Comparison of ENCODE assay signal across 8 cellular contexts in genomic region chr2:224585205-224586088, GRCh38. TPM values are rescaled to one million over a fixed set of nuclear protein-coding genes. Genes with fewer than 3 reads are reported as not detected.
DNase-seq lines count a peak whose midpoint lies in the region; ATAC-seq and TF ChIP-seq lines count a peak whose summit lies in the region.

Gene CUL3 (minus strand): TSS chr2:224585363. CDS start chr2:224585009, 354 bp downstream.

- H3K4me3 ChIP-seq in DND-41 (ENCODE audit: low read depth in 1 of 2, low read length in 2 of 2) (peak within 1 kb of the TSS; percentile 86 to 92; a peak in 3 of 4 replicates), GM23248 (peak within 1 kb of the TSS; percentile 100)
- peak within 1 kb of the TSS; percentile 93 for H3K4me3 ChIP-seq in naive thymus-derived CD4-positive, alpha-beta T cell (ENCODE audit: low read length)

- peaks cover 44% of the 10 kb centered on the region for H3K4me1 Mint-ChIP-seq in activated T-helper 1 cell treated with anti-CD3 and anti-CD28 coated beads, Interleukin-12 subunit alpha, Interleukin-12 subunit beta, Interleukin-2, Interleukin-4 antibody, amounts not matched to agents 30 ng/mL and 10 ng/mL and 1 ng/mL, durations not matched to agents 14 hours and 24 hours and 36 hours (ENCODE audit: low read depth)
- H3K4me1 Mint-ChIP-seq in naive thymus-derived CD4-positive, alpha-beta T cell = peaks cover 9 to 50% (median 45%) of the 10 kb centered on the region in 7 donors
- H3K4me1 Mint-ChIP-seq in stimulated activated naive B cell treated with anti-CD40 and anti-IgM and Interleukin-4, amounts not matched to agents 10 μg/mL and 1 μg/mL and 100 μg/mL, for 72 hours = peaks cover 9 to 30% of the 10 kb centered on the region in 2 donors

- peak within 1 kb of the TSS; percentile 85 for H3K27ac ChIP-seq in DND-41 (ENCODE audit: low read length)
- H3K27ac ChIP-seq in GM23248 = peak within 1 kb of the TSS; percentile 76
- peak within 1 kb of the TSS; percentile 92 for H3K27ac ChIP-seq in naive thymus-derived CD4-positive, alpha-beta T cell (ENCODE audit: low read depth, low read length)

- ATAC-seq in DND-41 (ENCODE audit: insufficient read depth, low read depth) = peak; percentile 94
- ATAC-seq in naive thymus-derived CD4-positive, alpha-beta T cell = peak; percentile 96
- peak; percentile 78 to 82 for ATAC-seq in stimulated activated naive B cell treated with anti-CD40 and anti-IgM and Interleukin-4, amounts not matched to agents 10 μg/mL and 1 μg/mL and 100 μg/mL, for 72 hours (replicated peaks)

- peaks cover 18% of the 10 kb centered on the region for H3K36me3 Mint-ChIP-seq in activated T-helper 1 cell treated with anti-CD3 and anti-CD28 coated beads, Interleukin-12 subunit alpha, Interleukin-12 subunit beta, Interleukin-2, Interleukin-4 antibody, amounts not matched to agents 30 ng/mL and 10 ng/mL and 1 ng/mL, durations not matched to agents 14 hours and 24 hours and 36 hours (ENCODE audit: low read depth)
- peaks cover 0 to 12% (median 5%) of the 10 kb centered on the region in 5 donors for H3K36me3 Mint-ChIP-seq in naive thymus-derived CD4-positive, alpha-beta T cell
- H3K36me3 Mint-ChIP-seq in stimulated activated naive B cell treated with anti-CD40 and anti-IgM and Interleukin-4, amounts not matched to agents 10 μg/mL and 1 μg/mL and 100 μg/mL, for 72 hours = peaks cover 11 to 18% of the 10 kb centered on the region in 2 donors

- TF ChIP-seq CTCF in DND-41 (IDR thresholded peaks at IDR 0.05; ENCODE audit: borderline replicate concordance, extremely low read depth, low read length, poor library complexity, severe bottlenecking) = no peak

- no peaks in the 10 kb centered on the region for H3K9me3 Mint-ChIP-seq in activated T-helper 1 cell treated with anti-CD3 and anti-CD28 coated beads, Interleukin-12 subunit alpha, Interleukin-12 subunit beta, Interleukin-2, Interleukin-4 antibody, amounts not matched to agents 30 ng/mL and 10 ng/mL and 1 ng/mL, durations not matched to agents 14 hours and 24 hours and 36 hours
- peaks cover 0 to 2% (median 0%) of the 10 kb centered on the region in 11 donors for H3K9me3 Mint-ChIP-seq in naive thymus-derived CD4-positive, alpha-beta T cell
- no peaks in the 10 kb centered on the region for H3K9me3 Mint-ChIP-seq in stimulated activated naive B cell treated with anti-CD40 and anti-IgM and Interleukin-4, amounts not matched to agents 10 μg/mL and 1 μg/mL and 100 μg/mL, for 72 hours

- intact Hi-C loops in activated T-helper 1 cell treated with anti-CD3 and anti-CD28 coated beads, Interleukin-12 subunit alpha, Interleukin-12 subunit beta, Interleukin-2, Interleukin-4 antibody, amounts not matched to agents 30 ng/mL and 10 ng/mL and 1 ng/mL, durations not matched to agents 14 hours and 24 hours and 36 hours (cut with micrococcal nuclease) = loop anchor here (1.0 to 5.0 kb wide), 14 partner anchors 15 to 1928 kb away; partner anchors contain the start of genes ACSL3, FAM124B, FARSB and MRPL44
- intact Hi-C loops in naive thymus-derived CD4-positive, alpha-beta T cell (cut with micrococcal nuclease) = loop anchor here (1.0 to 10.0 kb wide), 20 partner anchors 52 to 1929 kb away; partner anchors contain the start of genes ACSL3 (in 2 of the 2), DOCK10 (in 2 of the 2), FARSB (in 2 of the 2) and MRPL44 (in 2 of the 2)

- H2AFZ ChIP-seq in DND-41 (ENCODE audit: low read depth, low read length) (peak within 1 kb of the TSS; percentile 91), GM23248 (peak within 1 kb of the TSS; percentile 93)

- H3K4me1 ChIP-seq in DND-41 (ENCODE audit: insufficient read depth, low read length) (peaks cover 53% of the 10 kb centered on the region), GM23248 (ENCODE audit: insufficient read depth) (peaks cover 15% of the 10 kb centered on the region; the same call in 1 of the 2 replicates)
- peaks cover 22 to 28% of the 10 kb centered on the region in 2 donors for H3K4me1 ChIP-seq in naive thymus-derived CD4-positive, alpha-beta T cell (ENCODE audit: control insufficient read depth in 2 of 2, insufficient read depth in 2 of 2, low read length in 2 of 2)

- H3K36me3 ChIP-seq in DND-41 (ENCODE audit: insufficient read depth, low read length) (peaks cover 10% of the 10 kb centered on the region; the same call in 1 of the 2 replicates), GM23248 (ENCODE audit: low read depth) (no peaks in the 10 kb centered on the region)
- no peaks in the 10 kb centered on the region for H3K36me3 ChIP-seq in naive thymus-derived CD4-positive, alpha-beta T cell (ENCODE audit: control insufficient read depth in 2 of 3, insufficient read depth in 3 of 3, low read length in 3 of 3)

- POLR2A ChIA-PET in naive thymus-derived CD4-positive, alpha-beta T cell (lab: Charles Lee) = interaction anchor here (0.5 to 2.0 kb wide), 7 partner anchors 10 to 207 kb away, joined by 3 to 7 read pairs (median 4); no protein-coding TSS in a partner anchor

- in situ Hi-C loops in GM23248 (cut with MboI) = no loop called here

- CTCF ChIA-PET in naive thymus-derived CD4-positive, alpha-beta T cell (lab: Charles Lee) = interaction anchor here (0.8 to 1.0 kb wide), 2 partner anchors 10 to 65 kb away, joined by 3 read pairs; no protein-coding TSS in a partner anchor

- H3K9me2 ChIP-seq in GM23248 (ENCODE audit: insufficient read depth) = no peaks in the 10 kb centered on the region

- H3K4me3 Mint-ChIP-seq in activated T-helper 1 cell treated with anti-CD3 and anti-CD28 coated beads, Interleukin-12 subunit alpha, Interleukin-12 subunit beta, Interleukin-2, Interleukin-4 antibody, amounts not matched to agents 30 ng/mL and 10 ng/mL and 1 ng/mL, durations not matched to agents 14 hours and 24 hours and 36 hours = peak within 1 kb of the TSS; percentile 97
- peak within 1 kb of the TSS; percentile 84 to 100 (median 98) for H3K4me3 Mint-ChIP-seq in naive thymus-derived CD4-positive, alpha-beta T cell
- peak within 1 kb of the TSS; percentile 99 for H3K4me3 Mint-ChIP-seq in stimulated activated naive B cell treated with anti-CD40 and anti-IgM and Interleukin-4, amounts not matched to agents 10 μg/mL and 1 μg/mL and 100 μg/mL, for 72 hours

- H3K4me2 ChIP-seq in DND-41 (ENCODE audit: insufficient read depth, low read length) (peak within 1 kb of the TSS; percentile 90), GM23248 (ENCODE audit: unreplicated experiment) (peak within 1 kb of the TSS; percentile 99)

- H4K20me1 ChIP-seq in DND-41 (ENCODE audit: insufficient read depth, low read length) = peaks cover 37% of the 10 kb centered on the region
- H4K20me1 ChIP-seq in GM23248 (ENCODE audit: insufficient read depth) = peaks cover 9% of the 10 kb centered on the region

- H3K27me3 ChIP-seq in DND-41 (ENCODE audit: insufficient read depth, low read length, poor library complexity) = no peaks in the 10 kb centered on the region
- H3K27me3 ChIP-seq in GM23248 (replicated peaks; ENCODE audit: insufficient read depth) = no peaks in the 10 kb centered on the region
- no peaks in the 10 kb centered on the region for H3K27me3 ChIP-seq in naive thymus-derived CD4-positive, alpha-beta T cell (ENCODE audit: control insufficient read depth in 2 of 2, insufficient read depth in 2 of 2, low read length in 2 of 2)

- peaks cover 16% of the 10 kb centered on the region; the same call in 1 of the 2 replicates for H3F3A ChIP-seq in GM23248 (ENCODE audit: insufficient read depth)

- H3K27ac Mint-ChIP-seq in activated T-helper 1 cell treated with anti-CD3 and anti-CD28 coated beads, Interleukin-12 subunit alpha, Interleukin-12 subunit beta, Interleukin-2, Interleukin-4 antibody, amounts not matched to agents 30 ng/mL and 10 ng/mL and 1 ng/mL, durations not matched to agents 14 hours and 24 hours and 36 hours = peak within 1 kb of the TSS; percentile 96
- H3K27ac Mint-ChIP-seq in naive thymus-derived CD4-positive, alpha-beta T cell = peak within 1 kb of the TSS; percentile 85 to 98 (median 93)
- peak within 1 kb of the TSS; percentile 99 for H3K27ac Mint-ChIP-seq in stimulated activated naive B cell treated with anti-CD40 and anti-IgM and Interleukin-4, amounts not matched to agents 10 μg/mL and 1 μg/mL and 100 μg/mL, for 72 hours

- WGBS in GM23248 (ENCODE audit: low coverage in 1 of 2, low lambda C conversion rate in 2 of 2, missing lambda C conversion rate in 2 of 2), 2 experiments = 2 to 5% methylated on average over 6 to 59 of the region's 68 CpGs

- H3K9ac ChIP-seq in DND-41 (ENCODE audit: low read depth, low read length) (peak within 1 kb of the TSS; percentile 79), GM23248 (peak within 1 kb of the TSS; percentile 92)

- DNase-seq in DND-41 = peak; percentile 99
- peak; percentile 99 for DNase-seq in GM23248
- peak; percentile 88 to 93 for DNase-seq in Kasumi-1 (lab: John Stamatoyannopoulos, UW)
- peak; percentile 97 for DNase-seq in RPMI7951 (ENCODE audit: low read depth)
- peak; percentile 99 for DNase-seq in activated T-helper 1 cell treated with anti-CD3 and anti-CD28 coated beads, Interleukin-12 subunit alpha, Interleukin-12 subunit beta, Interleukin-2, Interleukin-4 antibody, amounts not matched to agents 30 ng/mL and 10 ng/mL and 1 ng/mL, durations not matched to agents 14 hours and 24 hours and 36 hours (ENCODE audit: low spot score)
- DNase-seq in fibroblast of gingiva (ENCODE audit: low read depth) = peak; percentile 98
- peak; percentile 98 to 100 (median 99) for DNase-seq in naive thymus-derived CD4-positive, alpha-beta T cell
- DNase-seq in stimulated activated naive B cell treated with anti-CD40 and anti-IgM and Interleukin-4, amounts not matched to agents 10 μg/mL and 1 μg/mL and 100 μg/mL, for 72 hours = peak; percentile 98

- no peaks in the 10 kb centered on the region for H3K9me3 ChIP-seq in DND-41 (ENCODE audit: insufficient read depth, low read length, severe bottlenecking)
- no peaks in the 10 kb centered on the region for H3K9me3 ChIP-seq in GM23248 (ENCODE audit: low read depth)
- H3K9me3 ChIP-seq in naive thymus-derived CD4-positive, alpha-beta T cell (ENCODE audit: control insufficient read depth in 2 of 3, low read length in 3 of 3) = no peaks in the 10 kb centered on the region

- no peaks in the 10 kb centered on the region for H3K27me3 Mint-ChIP-seq in activated T-helper 1 cell treated with anti-CD3 and anti-CD28 coated beads, Interleukin-12 subunit alpha, Interleukin-12 subunit beta, Interleukin-2, Interleukin-4 antibody, amounts not matched to agents 30 ng/mL and 10 ng/mL and 1 ng/mL, durations not matched to agents 14 hours and 24 hours and 36 hours (ENCODE audit: insufficient read depth)
- no peaks in the 10 kb centered on the region for H3K27me3 Mint-ChIP-seq in naive thymus-derived CD4-positive, alpha-beta T cell
- no peaks in the 10 kb centered on the region for H3K27me3 Mint-ChIP-seq in stimulated activated naive B cell treated with anti-CD40 and anti-IgM and Interleukin-4, amounts not matched to agents 10 μg/mL and 1 μg/mL and 100 μg/mL, for 72 hours

- peaks cover 45% of the 10 kb centered on the region for H3K79me2 ChIP-seq in DND-41 (ENCODE audit: insufficient read depth, low read length)
- H3K79me2 ChIP-seq in GM23248 (ENCODE audit: insufficient read depth) = peaks cover 40% of the 10 kb centered on the region

RNA-seq across cellular contexts. Expression of gene CUL3, which starts in this region (rescaled TPM):
- 34.0 and 47.8 TPM in 2 replicates for total RNA-seq in GM23248 (2014; rRNA removed; shearing (Covaris generic))
- polyA plus RNA-seq in GM23248 (2016; fragmentation: Nextera tagmentation; extraction: Ambion mirVana) = 22.5 and 24.7 TPM in 2 replicates
- 89.0 and 102 TPM in 2 replicates for total RNA-seq in RPMI7951 (2014; rRNA removed; shearing (Covaris generic))
- 97.1 and 103 TPM in 2 replicates for total RNA-seq in activated T-helper 1 cell treated with anti-CD3 and anti-CD28 coated beads, Interleukin-12 subunit alpha, Interleukin-12 subunit beta, Interleukin-2, Interleukin-4 antibody, amounts not matched to agents 30 ng/mL and 10 ng/mL and 1 ng/mL, durations not matched to agents 14 hours and 24 hours and 36 hours
- 10 to 100 TPM; 70.5 to 97.0 (median 87.8) TPM for total RNA-seq in naive thymus-derived CD4-positive, alpha-beta T cell
- polyA plus RNA-seq in naive thymus-derived CD4-positive, alpha-beta T cell = 10 to 100 TPM; 21.4 to 38.2 TPM

Comparison
In these comparisons a context has a peak if more than half of its experiments do, and no peak if none do; other contexts are left out.
1. Peak in every context shown above with its lines: DNase-seq, ATAC-seq, H3K4me3 ChIP-seq and H3K27ac ChIP-seq.